Comparison of ENCODE assay signal across 1 cellular context in the genomic region with DNA sequence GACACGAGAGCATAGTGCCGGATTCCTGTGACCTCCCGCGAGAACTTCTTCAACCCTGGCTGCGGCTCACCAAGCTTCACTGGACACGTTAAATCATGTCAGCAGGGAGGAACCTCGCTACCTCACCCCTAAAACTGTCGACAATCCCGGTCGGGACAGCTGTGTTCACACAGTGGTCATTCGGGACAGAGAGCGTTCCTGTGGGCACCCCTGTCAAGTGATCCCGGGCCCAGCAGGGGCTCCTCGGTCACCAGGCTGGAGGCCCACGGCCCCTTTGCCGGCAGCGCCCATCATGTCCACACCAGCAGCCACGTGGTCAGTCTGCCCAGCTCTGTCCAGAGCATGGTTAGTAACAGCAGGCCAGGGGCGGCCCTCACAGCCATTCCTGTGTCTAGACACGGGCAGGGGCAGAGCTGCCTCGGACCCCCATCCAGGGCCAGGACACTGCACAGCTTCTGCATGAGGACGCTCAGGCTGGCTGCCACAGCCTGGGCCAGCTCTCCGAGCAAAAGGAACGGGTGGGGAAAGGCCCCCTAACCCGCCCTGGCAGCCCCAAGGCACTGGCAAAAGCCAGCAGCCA.
TF ChIP-seq lines count a peak whose summit lies in the region.

No MANE protein-coding gene starts in this region.

TF ChIP-seq in GM23338, 12 proteins besides CTCF, POLR2A, EP300 and RAD21:
- TF ChIP-seq, protein P1, sequence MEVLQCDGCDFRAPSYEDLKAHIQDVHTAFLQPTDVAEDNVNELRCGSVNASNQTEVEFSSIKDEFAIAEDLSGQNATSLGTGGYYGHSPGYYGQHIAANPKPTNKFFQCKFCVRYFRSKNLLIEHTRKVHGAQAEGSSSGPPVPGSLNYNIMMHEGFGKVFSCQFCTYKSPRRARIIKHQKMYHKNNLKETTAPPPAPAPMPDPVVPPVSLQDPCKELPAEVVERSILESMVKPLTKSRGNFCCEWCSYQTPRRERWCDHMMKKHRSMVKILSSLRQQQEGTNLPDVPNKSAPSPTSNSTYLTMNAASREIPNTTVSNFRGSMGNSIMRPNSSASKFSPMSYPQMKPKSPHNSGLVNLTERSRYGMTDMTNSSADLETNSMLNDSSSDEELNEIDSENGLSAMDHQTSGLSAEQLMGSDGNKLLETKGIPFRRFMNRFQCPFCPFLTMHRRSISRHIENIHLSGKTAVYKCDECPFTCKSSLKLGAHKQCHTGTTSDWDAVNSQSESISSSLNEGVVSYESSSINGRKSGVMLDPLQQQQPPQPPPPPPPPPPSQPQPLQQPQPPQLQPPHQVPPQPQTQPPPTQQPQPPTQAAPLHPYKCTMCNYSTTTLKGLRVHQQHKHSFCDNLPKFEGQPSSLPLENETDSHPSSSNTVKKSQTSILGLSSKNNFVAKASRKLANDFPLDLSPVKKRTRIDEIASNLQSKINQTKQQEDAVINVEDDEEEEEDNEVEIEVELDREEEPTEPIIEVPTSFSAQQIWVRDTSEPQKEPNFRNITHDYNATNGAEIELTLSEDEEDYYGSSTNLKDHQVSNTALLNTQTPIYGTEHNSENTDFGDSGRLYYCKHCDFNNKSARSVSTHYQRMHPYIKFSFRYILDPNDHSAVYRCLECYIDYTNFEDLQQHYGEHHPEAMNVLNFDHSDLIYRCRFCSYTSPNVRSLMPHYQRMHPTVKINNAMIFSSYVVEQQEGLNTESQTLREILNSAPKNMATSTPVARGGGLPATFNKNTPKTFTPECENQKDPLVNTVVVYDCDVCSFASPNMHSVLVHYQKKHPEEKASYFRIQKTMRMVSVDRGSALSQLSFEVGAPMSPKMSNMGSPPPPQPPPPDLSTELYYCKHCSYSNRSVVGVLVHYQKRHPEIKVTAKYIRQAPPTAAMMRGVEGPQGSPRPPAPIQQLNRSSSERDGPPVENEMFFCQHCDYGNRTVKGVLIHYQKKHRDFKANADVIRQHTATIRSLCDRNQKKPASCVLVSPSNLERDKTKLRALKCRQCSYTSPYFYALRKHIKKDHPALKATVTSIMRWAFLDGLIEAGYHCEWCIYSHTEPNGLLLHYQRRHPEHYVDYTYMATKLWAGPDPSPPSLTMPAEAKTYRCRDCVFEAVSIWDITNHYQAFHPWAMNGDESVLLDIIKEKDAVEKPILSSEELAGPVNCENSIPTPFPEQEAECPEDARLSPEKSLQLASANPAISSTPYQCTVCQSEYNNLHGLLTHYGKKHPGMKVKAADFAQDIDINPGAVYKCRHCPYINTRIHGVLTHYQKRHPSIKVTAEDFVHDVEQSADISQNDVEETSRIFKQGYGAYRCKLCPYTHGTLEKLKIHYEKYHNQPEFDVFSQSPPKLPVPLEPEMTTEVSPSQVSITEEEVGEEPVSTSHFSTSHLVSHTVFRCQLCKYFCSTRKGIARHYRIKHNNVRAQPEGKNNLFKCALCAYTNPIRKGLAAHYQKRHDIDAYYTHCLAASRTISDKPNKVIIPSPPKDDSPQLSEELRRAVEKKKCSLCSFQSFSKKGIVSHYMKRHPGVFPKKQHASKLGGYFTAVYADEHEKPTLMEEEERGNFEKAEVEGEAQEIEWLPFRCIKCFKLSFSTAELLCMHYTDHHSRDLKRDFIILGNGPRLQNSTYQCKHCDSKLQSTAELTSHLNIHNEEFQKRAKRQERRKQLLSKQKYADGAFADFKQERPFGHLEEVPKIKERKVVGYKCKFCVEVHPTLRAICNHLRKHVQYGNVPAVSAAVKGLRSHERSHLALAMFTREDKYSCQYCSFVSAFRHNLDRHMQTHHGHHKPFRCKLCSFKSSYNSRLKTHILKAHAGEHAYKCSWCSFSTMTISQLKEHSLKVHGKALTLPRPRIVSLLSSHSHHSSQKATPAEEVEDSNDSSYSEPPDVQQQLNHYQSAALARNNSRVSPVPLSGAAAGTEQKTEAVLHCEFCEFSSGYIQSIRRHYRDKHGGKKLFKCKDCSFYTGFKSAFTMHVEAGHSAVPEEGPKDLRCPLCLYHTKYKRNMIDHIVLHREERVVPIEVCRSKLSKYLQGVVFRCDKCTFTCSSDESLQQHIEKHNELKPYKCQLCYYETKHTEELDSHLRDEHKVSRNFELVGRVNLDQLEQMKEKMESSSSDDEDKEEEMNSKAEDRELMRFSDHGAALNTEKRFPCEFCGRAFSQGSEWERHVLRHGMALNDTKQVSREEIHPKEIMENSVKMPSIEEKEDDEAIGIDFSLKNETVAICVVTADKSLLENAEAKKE (CRISPR knock-in tag; IDR thresholded peaks at IDR 0.05) = no peak
- TF ChIP-seq STAT1 (IDR thresholded peaks at IDR 0.05; ENCODE audit: unreplicated experiment) (no peak), CREB1 (CRISPR knock-in tag; IDR thresholded peaks at IDR 0.05; ENCODE audit: low read depth) (no peak), EZH2 (IDR thresholded peaks at IDR 0.05; ENCODE audit: low read depth, unreplicated experiment) (no peak), NANOG (IDR thresholded peaks at IDR 0.05; ENCODE audit: borderline replicate concordance) (no peak), POLR2AphosphoS5 (IDR thresholded peaks at IDR 0.05; ENCODE audit: low read depth) (no peak), ZNF114 (CRISPR knock-in tag; IDR thresholded peaks at IDR 0.05) (no peak), EZH2phosphoT487 (IDR thresholded peaks at IDR 0.05; ENCODE audit: unreplicated experiment) (no peak), ZNF331 (CRISPR knock-in tag; IDR thresholded peaks at IDR 0.05; ENCODE audit: low read depth) (no peak), JUNB (IDR thresholded peaks at IDR 0.05; ENCODE audit: unreplicated experiment) (no peak)
- TF ChIP-seq, protein P2, sequence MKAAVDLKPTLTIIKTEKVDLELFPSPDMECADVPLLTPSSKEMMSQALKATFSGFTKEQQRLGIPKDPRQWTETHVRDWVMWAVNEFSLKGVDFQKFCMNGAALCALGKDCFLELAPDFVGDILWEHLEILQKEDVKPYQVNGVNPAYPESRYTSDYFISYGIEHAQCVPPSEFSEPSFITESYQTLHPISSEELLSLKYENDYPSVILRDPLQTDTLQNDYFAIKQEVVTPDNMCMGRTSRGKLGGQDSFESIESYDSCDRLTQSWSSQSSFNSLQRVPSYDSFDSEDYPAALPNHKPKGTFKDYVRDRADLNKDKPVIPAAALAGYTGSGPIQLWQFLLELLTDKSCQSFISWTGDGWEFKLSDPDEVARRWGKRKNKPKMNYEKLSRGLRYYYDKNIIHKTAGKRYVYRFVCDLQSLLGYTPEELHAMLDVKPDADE (IDR thresholded peaks at IDR 0.05) = no peak
- TF ChIP-seq, protein P3, sequence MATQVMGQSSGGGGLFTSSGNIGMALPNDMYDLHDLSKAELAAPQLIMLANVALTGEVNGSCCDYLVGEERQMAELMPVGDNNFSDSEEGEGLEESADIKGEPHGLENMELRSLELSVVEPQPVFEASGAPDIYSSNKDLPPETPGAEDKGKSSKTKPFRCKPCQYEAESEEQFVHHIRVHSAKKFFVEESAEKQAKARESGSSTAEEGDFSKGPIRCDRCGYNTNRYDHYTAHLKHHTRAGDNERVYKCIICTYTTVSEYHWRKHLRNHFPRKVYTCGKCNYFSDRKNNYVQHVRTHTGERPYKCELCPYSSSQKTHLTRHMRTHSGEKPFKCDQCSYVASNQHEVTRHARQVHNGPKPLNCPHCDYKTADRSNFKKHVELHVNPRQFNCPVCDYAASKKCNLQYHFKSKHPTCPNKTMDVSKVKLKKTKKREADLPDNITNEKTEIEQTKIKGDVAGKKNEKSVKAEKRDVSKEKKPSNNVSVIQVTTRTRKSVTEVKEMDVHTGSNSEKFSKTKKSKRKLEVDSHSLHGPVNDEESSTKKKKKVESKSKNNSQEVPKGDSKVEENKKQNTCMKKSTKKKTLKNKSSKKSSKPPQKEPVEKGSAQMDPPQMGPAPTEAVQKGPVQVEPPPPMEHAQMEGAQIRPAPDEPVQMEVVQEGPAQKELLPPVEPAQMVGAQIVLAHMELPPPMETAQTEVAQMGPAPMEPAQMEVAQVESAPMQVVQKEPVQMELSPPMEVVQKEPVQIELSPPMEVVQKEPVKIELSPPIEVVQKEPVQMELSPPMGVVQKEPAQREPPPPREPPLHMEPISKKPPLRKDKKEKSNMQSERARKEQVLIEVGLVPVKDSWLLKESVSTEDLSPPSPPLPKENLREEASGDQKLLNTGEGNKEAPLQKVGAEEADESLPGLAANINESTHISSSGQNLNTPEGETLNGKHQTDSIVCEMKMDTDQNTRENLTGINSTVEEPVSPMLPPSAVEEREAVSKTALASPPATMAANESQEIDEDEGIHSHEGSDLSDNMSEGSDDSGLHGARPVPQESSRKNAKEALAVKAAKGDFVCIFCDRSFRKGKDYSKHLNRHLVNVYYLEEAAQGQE (IDR thresholded peaks at IDR 0.05; ENCODE audit: unreplicated experiment) = no peak
TF ChIP-seq in GM23338: peak in this region for 0.
